In the genomic region with DNA sequence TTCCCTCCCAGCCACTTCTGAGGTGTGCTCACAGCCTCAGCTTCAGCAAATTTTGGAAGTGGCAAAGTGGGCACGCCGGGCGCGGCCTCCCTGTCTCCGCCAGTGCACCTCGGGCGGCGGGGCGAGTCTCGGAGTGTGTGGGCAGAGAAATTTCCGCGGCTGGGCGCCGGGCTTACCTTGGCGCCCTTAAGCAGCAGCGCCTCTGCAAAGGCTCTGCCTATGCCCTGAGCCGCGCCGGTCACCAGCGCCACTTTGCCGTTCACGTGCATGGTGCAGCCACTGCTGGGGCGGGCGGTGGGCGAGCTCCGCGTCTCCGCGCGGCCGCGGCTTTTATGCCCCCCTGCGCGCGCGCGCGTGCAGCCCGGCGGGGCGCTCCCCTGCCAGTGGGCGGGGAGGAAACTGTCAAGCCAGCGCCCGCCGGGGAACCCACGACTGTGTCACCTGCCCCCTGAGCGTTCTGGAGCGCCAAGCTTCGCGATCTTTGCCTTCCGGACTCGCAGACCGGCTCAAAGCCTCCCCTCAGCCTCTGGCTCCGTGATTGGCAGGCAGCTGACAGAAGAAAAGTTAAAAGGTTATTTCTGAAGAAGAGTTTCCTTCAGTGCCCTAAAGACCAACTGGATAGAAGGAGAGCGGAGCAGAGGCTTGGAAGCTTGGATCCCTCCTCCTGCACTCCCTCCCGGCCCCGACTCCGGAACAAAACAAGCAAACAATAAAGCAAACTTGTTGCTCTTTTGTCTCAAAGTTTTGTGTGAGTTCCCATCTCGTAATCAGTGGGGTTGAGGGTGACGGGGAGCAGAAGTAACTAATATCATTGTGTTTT, we compare ENCODE assay signal across 8 cellular contexts.
DNase-seq lines count a peak whose midpoint lies in the region; ATAC-seq and TF ChIP-seq lines count a peak whose summit lies in the region.

A gene (minus strand): TSS at position 306 of the 820 bp plus-strand sequence. CDS start 37 bp downstream, at position 269.

- no peaks in the 10 kb centered on the region for H3K36me3 Mint-ChIP-seq in nephron (ENCODE audit: low read depth)

- peak; percentile 53 for DNase-seq in NCI-H748 treated with DMSO at 0.1 percent for 48 hours (lab: John Stamatoyannopoulos, UW)
- DNase-seq in activated T-cell treated with anti-CD3 and anti-CD28 coated beads for 24 hours (ENCODE audit: low read depth), result peak; percentile 44
- DNase-seq in fibroblast of gingiva (ENCODE audit: low read depth), result peak; percentile 15
- DNase-seq in NCI-H1694 treated with DMSO at 0.1 percent for 48 hours (lab: John Stamatoyannopoulos, UW), result no peak

- no peaks in the 10 kb centered on the region for H3K9me3 ChIP-seq in stomach smooth muscle (ENCODE audit: control insufficient read depth in 2 of 2, low read length in 2 of 2)

- ATAC-seq in GM18520 (IDR thresholded peaks at IDR 0.05; ENCODE audit: unreplicated experiment), result peak; percentile 39
- peak; percentile 78 for ATAC-seq in HG02943 (IDR thresholded peaks at IDR 0.05; ENCODE audit: low read depth, unreplicated experiment)

- no peak for TF ChIP-seq CTCF in nephron (IDR thresholded peaks at IDR 0.05; ENCODE audit: unreplicated experiment in 3 of 3)

- H3K36me3 ChIP-seq in stomach smooth muscle (ENCODE audit: control insufficient read depth in 2 of 2, insufficient read depth in 2 of 2, low read length in 2 of 2), result no peaks in the 10 kb centered on the region

- H3K27ac Mint-ChIP-seq in nephron, result peak within 1 kb of the TSS in 1 of 3 experiments; percentile 65

- H3K4me1 ChIP-seq in stomach smooth muscle (ENCODE audit: control insufficient read depth, insufficient read depth, low read length), result no peaks in the 10 kb centered on the region

- H3K27me3 ChIP-seq in stomach smooth muscle (ENCODE audit: control insufficient read depth in 1 of 2, insufficient read depth in 2 of 2, low read length in 2 of 2), result no peaks in the 10 kb centered on the region

- H3K4me3 ChIP-seq in stomach smooth muscle (ENCODE audit: low read length in 2 of 2), result peak within 1 kb of the TSS; percentile 84 to 92

- H3K9me3 Mint-ChIP-seq in nephron, result no peaks in the 10 kb centered on the region

- peak within 1 kb of the TSS; percentile 88 to 94 (median 90) for H3K4me3 Mint-ChIP-seq in nephron

- H3K9ac ChIP-seq in stomach smooth muscle (ENCODE audit: low read length in 2 of 2), result peak within 1 kb of the TSS; percentile 72 to 83

- H3K27ac ChIP-seq in stomach smooth muscle (ENCODE audit: low read length), result peak within 1 kb of the TSS; percentile 50

- peaks cover 80% of the 10 kb centered on the region for H3K27me3 Mint-ChIP-seq in nephron (ENCODE audit: low read depth)

- H3K4me1 Mint-ChIP-seq in nephron, result peaks cover 5% of the 10 kb centered on the region
